1 cellular context compared by ENCODE assay signal in the genomic region with DNA sequence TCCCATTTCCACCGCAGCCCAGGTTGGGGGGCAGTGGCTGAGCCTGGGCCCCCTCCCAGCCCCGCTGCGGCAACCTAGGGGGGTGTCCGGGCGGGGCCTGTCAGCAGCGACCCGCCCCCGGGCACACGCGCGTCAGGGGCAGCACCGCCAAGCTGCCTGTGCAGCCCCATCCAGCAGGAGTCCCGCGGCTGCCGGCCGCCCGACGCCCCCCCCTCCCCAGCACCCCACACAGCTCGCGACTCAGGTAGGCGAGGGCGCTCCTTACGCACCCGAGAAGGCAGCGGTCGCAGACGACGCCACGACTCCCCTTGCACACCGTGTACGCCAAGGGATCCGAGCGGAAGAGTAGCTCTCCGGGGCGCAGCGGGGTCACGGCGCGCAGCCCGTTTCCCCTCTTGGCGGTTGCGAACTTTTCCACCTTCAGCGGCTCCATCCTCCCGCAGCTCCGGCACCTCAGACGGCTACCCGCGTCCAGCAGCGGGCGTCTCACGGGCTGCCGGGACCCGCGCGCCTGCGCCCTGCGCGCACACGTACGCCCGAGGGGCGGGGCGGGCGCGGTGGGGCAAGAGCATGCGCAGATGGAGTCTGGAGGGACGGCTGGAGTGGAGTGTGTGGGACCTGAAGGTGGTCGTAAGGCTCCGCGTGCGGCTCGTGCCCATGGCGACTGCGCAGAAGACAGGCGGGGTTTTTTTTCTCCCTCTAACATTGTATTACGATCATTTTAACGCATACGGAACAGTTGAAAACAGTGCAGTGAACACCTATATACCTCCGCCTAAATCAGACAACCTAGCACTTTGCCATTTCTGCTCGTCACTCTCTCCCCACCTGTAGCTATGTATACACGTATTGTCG.
A peak's percentile ranks its signal among the peaks of the same experiment; 100 is the strongest.
TF ChIP-seq lines count a peak whose summit lies in the region.

Gene SMYD3, minus strand, starts transcription at position 495 of the 855 bp plus-strand sequence.

TF ChIP-seq in HepG2, 621 proteins besides CTCF, POLR2A, EP300 and RAD21 (continued from another document and continues in another):
- no peak; the same call in 1 of the 2 replicates for TF ChIP-seq ZBTB38 (CRISPR knock-in tag; IDR thresholded peaks at IDR 0.05)
- no peak for TF ChIP-seq ZNF644 (CRISPR knock-in tag; IDR thresholded peaks at IDR 0.05; ENCODE audit: low read depth)
- no peak for TF ChIP-seq HOXA5 (CRISPR knock-in tag; IDR thresholded peaks at IDR 0.05)
- no peak for TF ChIP-seq TIGD3 (CRISPR knock-in tag; IDR thresholded peaks at IDR 0.05; ENCODE audit: borderline replicate concordance)
- TF ChIP-seq, protein P1, sequence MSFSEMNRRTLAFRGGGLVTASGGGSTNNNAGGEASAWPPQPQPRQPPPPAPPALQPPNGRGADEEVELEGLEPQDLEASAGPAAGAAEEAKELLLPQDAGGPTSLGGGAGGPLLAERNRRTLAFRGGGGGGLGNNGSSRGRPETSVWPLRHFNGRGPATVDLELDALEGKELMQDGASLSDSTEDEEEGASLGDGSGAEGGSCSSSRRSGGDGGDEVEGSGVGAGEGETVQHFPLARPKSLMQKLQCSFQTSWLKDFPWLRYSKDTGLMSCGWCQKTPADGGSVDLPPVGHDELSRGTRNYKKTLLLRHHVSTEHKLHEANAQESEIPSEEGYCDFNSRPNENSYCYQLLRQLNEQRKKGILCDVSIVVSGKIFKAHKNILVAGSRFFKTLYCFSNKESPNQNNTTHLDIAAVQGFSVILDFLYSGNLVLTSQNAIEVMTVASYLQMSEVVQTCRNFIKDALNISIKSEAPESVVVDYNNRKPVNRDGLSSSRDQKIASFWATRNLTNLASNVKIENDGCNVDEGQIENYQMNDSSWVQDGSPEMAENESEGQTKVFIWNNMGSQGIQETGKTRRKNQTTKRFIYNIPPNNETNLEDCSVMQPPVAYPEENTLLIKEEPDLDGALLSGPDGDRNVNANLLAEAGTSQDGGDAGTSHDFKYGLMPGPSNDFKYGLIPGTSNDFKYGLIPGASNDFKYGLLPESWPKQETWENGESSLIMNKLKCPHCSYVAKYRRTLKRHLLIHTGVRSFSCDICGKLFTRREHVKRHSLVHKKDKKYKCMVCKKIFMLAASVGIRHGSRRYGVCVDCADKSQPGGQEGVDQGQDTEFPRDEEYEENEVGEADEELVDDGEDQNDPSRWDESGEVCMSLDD (CRISPR knock-in tag; IDR thresholded peaks at IDR 0.05; ENCODE audit: borderline replicate concordance) = no peak
- TF ChIP-seq TERF1 (CRISPR knock-in tag; IDR thresholded peaks at IDR 0.05) = no peak
- TF ChIP-seq NPAS2 (CRISPR knock-in tag; IDR thresholded peaks at IDR 0.05; ENCODE audit: borderline replicate concordance) = no peak
- no peak for TF ChIP-seq E2F1 (CRISPR knock-in tag; IDR thresholded peaks at IDR 0.05)
- no peak for TF ChIP-seq PCBP2 (optimal IDR thresholded peaks at IDR 0.05; ENCODE audit: low read depth, low read length, poor library complexity, severe bottlenecking)
- 0 out of 2 replicates have a peak, but pooled peaks have one; percentile 49 for TF ChIP-seq KLF11 (CRISPR knock-in tag; IDR thresholded peaks at IDR 0.05)
- no peak for TF ChIP-seq ZXDC (CRISPR knock-in tag; IDR thresholded peaks at IDR 0.05)
- TF ChIP-seq CC2D1A (CRISPR knock-in tag; IDR thresholded peaks at IDR 0.05) = no peak
- no peak for TF ChIP-seq ZNF431 (CRISPR knock-in tag; IDR thresholded peaks at IDR 0.05; ENCODE audit: borderline replicate concordance, low read depth)
- no peak for TF ChIP-seq REST (IDR thresholded peaks at IDR 0.05; ENCODE audit: borderline replicate concordance in 1 of 2, low read depth in 1 of 2, low read length in 2 of 2)
- TF ChIP-seq ATF7 (IDR thresholded peaks at IDR 0.05) = no peak
- no peak for TF ChIP-seq ATF7 (CRISPR knock-in tag; IDR thresholded peaks at IDR 0.05)
- TF ChIP-seq HNRNPLL (IDR thresholded peaks at IDR 0.05; ENCODE audit: low read depth, low read length, poor library complexity, severe bottlenecking) = peak; percentile 94
- TF ChIP-seq ZNF776 (CRISPR knock-in tag; IDR thresholded peaks at IDR 0.05) = peak; percentile 61; the same call in 1 of the 2 replicates
- no peak for TF ChIP-seq ZNF20 (CRISPR knock-in tag; IDR thresholded peaks at IDR 0.05)
- TF ChIP-seq, protein P2, sequence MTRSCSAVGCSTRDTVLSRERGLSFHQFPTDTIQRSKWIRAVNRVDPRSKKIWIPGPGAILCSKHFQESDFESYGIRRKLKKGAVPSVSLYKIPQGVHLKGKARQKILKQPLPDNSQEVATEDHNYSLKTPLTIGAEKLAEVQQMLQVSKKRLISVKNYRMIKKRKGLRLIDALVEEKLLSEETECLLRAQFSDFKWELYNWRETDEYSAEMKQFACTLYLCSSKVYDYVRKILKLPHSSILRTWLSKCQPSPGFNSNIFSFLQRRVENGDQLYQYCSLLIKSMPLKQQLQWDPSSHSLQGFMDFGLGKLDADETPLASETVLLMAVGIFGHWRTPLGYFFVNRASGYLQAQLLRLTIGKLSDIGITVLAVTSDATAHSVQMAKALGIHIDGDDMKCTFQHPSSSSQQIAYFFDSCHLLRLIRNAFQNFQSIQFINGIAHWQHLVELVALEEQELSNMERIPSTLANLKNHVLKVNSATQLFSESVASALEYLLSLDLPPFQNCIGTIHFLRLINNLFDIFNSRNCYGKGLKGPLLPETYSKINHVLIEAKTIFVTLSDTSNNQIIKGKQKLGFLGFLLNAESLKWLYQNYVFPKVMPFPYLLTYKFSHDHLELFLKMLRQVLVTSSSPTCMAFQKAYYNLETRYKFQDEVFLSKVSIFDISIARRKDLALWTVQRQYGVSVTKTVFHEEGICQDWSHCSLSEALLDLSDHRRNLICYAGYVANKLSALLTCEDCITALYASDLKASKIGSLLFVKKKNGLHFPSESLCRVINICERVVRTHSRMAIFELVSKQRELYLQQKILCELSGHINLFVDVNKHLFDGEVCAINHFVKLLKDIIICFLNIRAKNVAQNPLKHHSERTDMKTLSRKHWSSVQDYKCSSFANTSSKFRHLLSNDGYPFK (CRISPR knock-in tag; IDR thresholded peaks at IDR 0.05; ENCODE audit: borderline replicate concordance) = 0 out of 2 replicates have a peak, but pooled peaks have one; percentile 20
- TF ChIP-seq ZFP36L1 (CRISPR knock-in tag; IDR thresholded peaks at IDR 0.05) = no peak
- TF ChIP-seq GABPA (IDR thresholded peaks at IDR 0.05; ENCODE audit: low read depth, low read length) = no peak
- no peak for TF ChIP-seq GABPA (CRISPR knock-in tag; IDR thresholded peaks at IDR 0.05; ENCODE audit: low read depth)
- TF ChIP-seq SRY (CRISPR knock-in tag; IDR thresholded peaks at IDR 0.05) = peak; percentile 52; the same call in 1 of the 2 replicates
- TF ChIP-seq NFYB (CRISPR knock-in tag; IDR thresholded peaks at IDR 0.05) = no peak
- TF ChIP-seq ZNF263 (CRISPR knock-in tag; IDR thresholded peaks at IDR 0.05) = peak; percentile 55; the same call in 1 of the 2 replicates
- TF ChIP-seq ZFP1 (CRISPR knock-in tag; IDR thresholded peaks at IDR 0.05) = no peak
- TF ChIP-seq ZNF639 (CRISPR knock-in tag; conservative IDR thresholded peaks at IDR 0.05) = no peak
